ENCODE assay signal across 8 cellular contexts in the genomic region with DNA sequence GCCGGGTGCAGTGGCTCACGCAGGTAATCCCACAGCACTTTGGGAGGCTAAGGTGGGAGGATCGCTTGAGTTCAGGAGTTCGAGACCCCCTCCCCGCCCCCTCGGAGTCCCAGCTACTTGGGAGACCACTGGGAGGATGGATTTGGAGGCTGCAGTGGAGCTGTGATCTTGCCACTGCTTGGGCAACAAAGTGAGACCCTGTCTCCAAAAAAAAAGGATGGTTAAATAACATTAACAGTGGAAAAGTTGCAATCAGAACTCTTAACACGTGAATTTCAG. TPM values are rescaled to one million over a fixed set of nuclear protein-coding genes. Genes with fewer than 3 reads are reported as not detected.
A peak's percentile ranks its signal among the peaks of the same experiment; 100 is the strongest.
DNase-seq lines count a peak whose midpoint lies in the region; ATAC-seq and TF ChIP-seq lines count a peak whose summit lies in the region.

No MANE protein-coding gene starts in this region.

- no peaks in the 10 kb centered on the region for H3K9me3 Mint-ChIP-seq in T-helper 1 cell treated with Interleukin-12 subunit alpha and Interleukin-12 subunit beta and Interleukin-4 antibody, amounts not matched to agents 30 μg/mL and 1 μg/mL, for 36 hours
- no peaks in the 10 kb centered on the region for H3K9me3 Mint-ChIP-seq in activated naive CD8-positive, alpha-beta T cell treated with anti-CD3 and anti-CD28 coated beads, Interleukin-2, amount 50 U/mL, for 24 hours

- H3K4me1 ChIP-seq in left lung (peaks cover 17 to 62% of the 10 kb centered on the region in 2 donors), suprapubic skin (peaks cover 43% of the 10 kb centered on the region)

- H3K27ac ChIP-seq in left lung (peak overlapping the region; percentile 99), suprapubic skin (peak overlapping the region; percentile 100)

- no peaks in the 10 kb centered on the region for H3K27me3 ChIP-seq in left lung
- H3K27me3 ChIP-seq in suprapubic skin = no peaks in the 10 kb centered on the region

- peak overlapping the region; percentile 99 for H3K4me3 Mint-ChIP-seq in T-helper 1 cell treated with Interleukin-12 subunit alpha and Interleukin-12 subunit beta and Interleukin-4 antibody, amounts not matched to agents 30 μg/mL and 1 μg/mL, for 36 hours
- peak overlapping the region; percentile 99 for H3K4me3 Mint-ChIP-seq in activated naive CD8-positive, alpha-beta T cell treated with anti-CD3 and anti-CD28 coated beads, Interleukin-2, amount 50 U/mL, for 24 hours

- no peak for DNase-seq in T-helper 1 cell
- DNase-seq in activated naive CD8-positive, alpha-beta T cell treated with anti-CD3 and anti-CD28 coated beads, Interleukin-2, amount 50 U/mL, for 24 hours = no peak
- no peak for DNase-seq in left lung
- no peak for DNase-seq in suprapubic skin (ENCODE audit: low spot score in 2 of 2)
- DNase-seq in NCI-H1092 treated with DMSO at 0.1 percent for 48 hours (lab: John Stamatoyannopoulos, UW) = no peak
- no peak for DNase-seq in NCI-H2171 treated with DMSO at 0.1 percent for 48 hours (lab: John Stamatoyannopoulos, UW)

- peak overlapping the region; percentile 99 for H3K27ac Mint-ChIP-seq in T-helper 1 cell treated with Interleukin-12 subunit alpha and Interleukin-12 subunit beta and Interleukin-4 antibody, amounts not matched to agents 30 μg/mL and 1 μg/mL, for 36 hours
- peak overlapping the region; percentile 99 for H3K27ac Mint-ChIP-seq in activated naive CD8-positive, alpha-beta T cell treated with anti-CD3 and anti-CD28 coated beads, Interleukin-2, amount 50 U/mL, for 24 hours

- H3K4me3 ChIP-seq in left lung (peak overlapping the region; percentile 58 to 72), suprapubic skin (peak overlapping the region; percentile 80)

- no peaks in the 10 kb centered on the region for H3K27me3 Mint-ChIP-seq in T-helper 1 cell treated with Interleukin-12 subunit alpha and Interleukin-12 subunit beta and Interleukin-4 antibody, amounts not matched to agents 30 μg/mL and 1 μg/mL, for 36 hours (ENCODE audit: low read depth)
- H3K27me3 Mint-ChIP-seq in activated naive CD8-positive, alpha-beta T cell treated with anti-CD3 and anti-CD28 coated beads, Interleukin-2, amount 50 U/mL, for 24 hours = no peaks in the 10 kb centered on the region

- H3K4me1 Mint-ChIP-seq in T-helper 1 cell treated with Interleukin-12 subunit alpha and Interleukin-12 subunit beta and Interleukin-4 antibody, amounts not matched to agents 30 μg/mL and 1 μg/mL, for 36 hours (ENCODE audit: low read depth) = peaks cover 55% of the 10 kb centered on the region
- peaks cover 47% of the 10 kb centered on the region for H3K4me1 Mint-ChIP-seq in activated naive CD8-positive, alpha-beta T cell treated with anti-CD3 and anti-CD28 coated beads, Interleukin-2, amount 50 U/mL, for 24 hours

- TF ChIP-seq POLR2A in suprapubic skin (IDR thresholded peaks at IDR 0.05) = no peak

- no peak for TF ChIP-seq CTCF in left lung (IDR thresholded peaks at IDR 0.05)
- no peak for TF ChIP-seq CTCF in suprapubic skin (IDR thresholded peaks at IDR 0.05)

- H3K36me3 ChIP-seq in left lung (peaks cover 0 to 15% of the 10 kb centered on the region in 2 donors), suprapubic skin (peaks cover 11% of the 10 kb centered on the region)

- H3K36me3 Mint-ChIP-seq in T-helper 1 cell treated with Interleukin-12 subunit alpha and Interleukin-12 subunit beta and Interleukin-4 antibody, amounts not matched to agents 30 μg/mL and 1 μg/mL, for 36 hours (ENCODE audit: low read depth) = peaks cover 21% of the 10 kb centered on the region
- peaks cover 17% of the 10 kb centered on the region for H3K36me3 Mint-ChIP-seq in activated naive CD8-positive, alpha-beta T cell treated with anti-CD3 and anti-CD28 coated beads, Interleukin-2, amount 50 U/mL, for 24 hours (ENCODE audit: low read depth)

- intact Hi-C loops in left lung (cut with DNase I) = no loop called here

- 47% methylated on average over 7 of the region's 7 CpGs for WGBS in suprapubic skin

- ATAC-seq in activated naive CD8-positive, alpha-beta T cell treated with anti-CD3 and anti-CD28 coated beads, Interleukin-2, amount 50 U/mL, for 24 hours = no peak
- no peak for ATAC-seq in left lung
- ATAC-seq in GM18519 (IDR thresholded peaks at IDR 0.05; ENCODE audit: low FRiP score, unreplicated experiment) = no peak

- no peaks in the 10 kb centered on the region for H3K9me3 ChIP-seq in left lung
- no peaks in the 10 kb centered on the region for H3K9me3 ChIP-seq in suprapubic skin

- TF ChIP-seq EP300 in suprapubic skin (IDR thresholded peaks at IDR 0.05) = no peak

RNA-seq across cellular contexts. Expression of a gene that starts 1.4 kb away (rescaled TPM):
- 100 to 1,000 TPM; 110 to 118 TPM for total RNA-seq in left lung
- 100 to 1,000 TPM in 1 of 4 donors, 10 to 100 TPM in 3; 70.6 to 104 (median 83.5) TPM for total RNA-seq in suprapubic skin

RNA-seq across cellular contexts. Expression of a gene that starts 1.6 kb away (rescaled TPM):
- total RNA-seq in left lung (10 to 100 TPM; 70.9 to 85.3 TPM), suprapubic skin (10 to 100 TPM; 23.0 to 47.7 (median 30.4) TPM)
